In genomic region chr12:3150820-3151590, GRCh38 we compare ENCODE assay signal across 14 cellular contexts.
A peak's percentile ranks its signal among the peaks of the same experiment; 100 is the strongest.
DNase-seq lines count a peak whose midpoint lies in the region; ATAC-seq and TF ChIP-seq lines count a peak whose summit lies in the region.
"Had no signal": no experiment of that assay in that cellular context is flagged by ENCODE, and none has a peak within 500 bp of the region (broad histone marks: within the 10 kb centered on the region; RNA-seq: fewer than 3 reads in every experiment).

No MANE protein-coding gene starts in this region.

- 19 to 23% (median 20%) methylated on average over 15 of the region's 15 CpGs for WGBS in heart left ventricle, 4 donors
- 19 to 27% (median 23%) methylated on average over 15 of the region's 15 CpGs for WGBS in ovary, 3 donors

- H3K4me3 ChIP-seq in heart left ventricle = peak overlapping the region in 3 of 12 donors; percentile 7 to 21 (median 15)
- H3K4me3 ChIP-seq in retinal pigment epithelial cell (ENCODE audit: low read length) = no peak overlapping the region
- no peak overlapping the region for H3K4me3 ChIP-seq in ovary

- no peaks in the 10 kb centered on the region for H3K36me3 ChIP-seq in heart left ventricle
- no peaks in the 10 kb centered on the region for H3K36me3 ChIP-seq in ovary

- ATAC-seq in heart left ventricle (peak; percentile 6 to 32 (median 23)), left lobe of liver (no peak), GM18870 (IDR thresholded peaks at IDR 0.05; ENCODE audit: unreplicated experiment) (no peak)
- ATAC-seq: activated naive CD8-positive, alpha-beta T cell treated with anti-CD3 and anti-CD28 coated beads, Interleukin-2, amount 50 U/mL, for 24 hours had no signal

- H3K4me1 ChIP-seq in heart left ventricle (peaks cover 35 to 90% (median 64%) of the 10 kb centered on the region in 12 donors), ovary (ENCODE audit: insufficient read depth) (peaks cover 21% of the 10 kb centered on the region)

- intact Hi-C loops in heart left ventricle (cut with DNase I) = no loop called here
- intact Hi-C loops in ovary (cut with DNase I) = no loop called here

- DNase-seq in GM03348 (ENCODE audit: low spot score) (peak; percentile 84), heart left ventricle (peak in 1 of 5 donors; percentile 28), retinal pigment epithelial cell (ENCODE audit: low read depth) (peak; percentile 81), HuH-7 (ENCODE audit: low spot score) (no peak), left lobe of liver (ENCODE audit: low spot score) (no peak), ovary (no peak)
- DNase-seq: activated CD4-positive, alpha-beta memory T cell treated with anti-CD3 and anti-CD28 coated beads, Interleukin-2, amount 10 ng/mL, durations not matched to agents 7 days and 5 days; activated naive CD8-positive, alpha-beta T cell treated with anti-CD3 and anti-CD28 coated beads, Interleukin-2, amount 50 U/mL, for 24 hours; GOT3; naive B cell; SIG-M5; stimulated activated CD4-positive, alpha-beta T cell treated with anti-CD3 and anti-CD28 coated beads, Interleukin-2, amount 100 ng/mL, for 48 hours had no signal

- peak overlapping the region; percentile 62 for H3K27ac ChIP-seq in VCaP
- H3K27ac ChIP-seq in heart left ventricle = peak overlapping the region in 8 of 12 donors; percentile 0 to 46 (median 33)
- no peak overlapping the region for H3K27ac ChIP-seq in ovary

- no peak for TF ChIP-seq POLR2A in heart left ventricle (IDR thresholded peaks at IDR 0.05)
- no peak for TF ChIP-seq POLR2A in ovary (IDR thresholded peaks at IDR 0.05)

- TF ChIP-seq EP300 in ovary (IDR thresholded peaks at IDR 0.05) = no peak

- TF ChIP-seq CTCF in VCaP (conservative IDR thresholded peaks at IDR 0.05) = no peak
- TF ChIP-seq CTCF in heart left ventricle (IDR thresholded peaks at IDR 0.05) = no peak
- no peak for TF ChIP-seq CTCF in retinal pigment epithelial cell (conservative IDR thresholded peaks at IDR 0.05; ENCODE audit: low read depth, low read length)
- TF ChIP-seq CTCF in ovary (IDR thresholded peaks at IDR 0.05) = no peak

- H3K9me3 ChIP-seq in heart left ventricle (no peaks in the 10 kb centered on the region), ovary (no peaks in the 10 kb centered on the region)

- H3K27me3 ChIP-seq in heart left ventricle = no peaks in the 10 kb centered on the region
- no peaks in the 10 kb centered on the region for H3K27me3 ChIP-seq in ovary

Comparison
In these comparisons a context has a peak if more than half of its experiments do, and no peak if none do; other contexts are left out.
1. DNase-seq: peak in GM03348 (single experiment) and retinal pigment epithelial cell (single experiment); none in HuH-7 (single experiment), left lobe of liver (single experiment) and ovary (0 of 5).
2. H3K27ac ChIP-seq: peak in VCaP (single experiment) and heart left ventricle (8 of 12); none in ovary (0 of 2).
3. ATAC-seq: peak in heart left ventricle (4 of 4); none in left lobe of liver (single experiment) and GM18870 (single experiment).